8 cellular contexts compared by ENCODE assay signal in the genomic region with DNA sequence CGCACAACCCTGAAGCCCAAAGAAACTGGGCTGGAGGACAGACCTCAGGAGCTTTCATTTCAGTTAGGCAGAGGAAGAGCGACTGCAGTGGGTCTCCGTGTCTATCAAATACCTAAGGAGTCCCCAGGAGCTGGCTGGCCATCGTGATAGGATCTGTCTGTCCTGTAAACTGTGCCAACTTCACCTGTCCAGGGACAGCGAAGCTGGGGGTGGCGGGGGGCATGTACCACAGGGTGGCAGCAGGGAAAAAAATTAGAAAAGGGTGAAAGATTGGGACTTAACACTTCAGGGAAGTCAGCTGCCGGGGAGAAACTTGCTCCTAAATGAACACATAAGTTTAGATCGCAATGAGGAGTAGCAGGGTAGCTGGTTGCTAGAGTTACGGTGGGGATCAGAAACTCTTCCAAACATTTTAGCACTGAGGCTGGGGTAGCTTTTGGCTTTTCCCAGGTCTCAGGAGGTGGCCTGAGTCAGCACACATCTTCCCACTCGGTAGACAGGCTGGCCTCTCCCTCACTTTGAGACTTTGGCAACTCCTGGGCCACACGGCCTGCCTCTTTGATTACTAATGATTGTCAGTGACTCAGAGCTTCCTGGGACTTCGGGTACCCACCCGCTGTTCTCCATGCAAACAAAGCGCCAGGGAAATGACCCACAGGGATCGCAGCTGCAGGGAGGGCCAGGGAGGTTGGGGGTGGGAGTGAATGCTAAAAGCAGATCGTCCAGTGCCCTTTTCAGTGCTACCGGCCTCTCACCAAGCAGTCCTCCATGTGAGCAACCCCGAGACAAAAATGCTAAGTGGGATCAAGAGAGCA. TPM values are rescaled to one million over a fixed set of nuclear protein-coding genes. Genes with fewer than 3 reads are reported as not detected.
DNase-seq lines count a peak whose midpoint lies in the region; ATAC-seq and TF ChIP-seq lines count a peak whose summit lies in the region.

No MANE protein-coding gene starts in this region.

- H3K36me3 ChIP-seq in fibroblast of lung (ENCODE audit: control insufficient read depth, insufficient read depth, low read length): peaks cover 3% of the 10 kb centered on the region
- no peaks in the 10 kb centered on the region for H3K36me3 ChIP-seq in transverse colon

- peak overlapping the region; percentile 93 for H3K27ac ChIP-seq in fibroblast of lung (ENCODE audit: insufficient read depth, low read length)
- peak overlapping the region; percentile 98 to 99 (median 98) for H3K27ac ChIP-seq in transverse colon

- no peaks in the 10 kb centered on the region for H3K79me2 ChIP-seq in fibroblast of lung (ENCODE audit: control insufficient read depth, insufficient read depth, low read length)

- H3K4me1 Mint-ChIP-seq in naive thymus-derived CD8-positive, alpha-beta T cell: peaks cover 28 to 56% (median 54%) of the 10 kb centered on the region in 4 donors

- H3K36me3 Mint-ChIP-seq in naive thymus-derived CD8-positive, alpha-beta T cell: peaks cover 0 to 46% (median 6%) of the 10 kb centered on the region in 3 donors

- no peak for TF ChIP-seq EP300 in transverse colon (IDR thresholded peaks at IDR 0.05; ENCODE audit: low read depth)

- peak overlapping the region; percentile 88 for H3K9ac ChIP-seq in fibroblast of lung (ENCODE audit: insufficient read depth, low read length)

- no peaks in the 10 kb centered on the region for H4K20me1 ChIP-seq in fibroblast of lung (ENCODE audit: control insufficient read depth, extremely low read depth, insufficient read depth, low read length)

- H3K27me3 ChIP-seq in fibroblast of lung (ENCODE audit: control insufficient read depth, insufficient read depth, low read length) (no peaks in the 10 kb centered on the region), transverse colon (no peaks in the 10 kb centered on the region)

- TF ChIP-seq CTCF in fibroblast of lung (conservative IDR thresholded peaks at IDR 0.05 in 1 of 2, IDR thresholded peaks at IDR 0.05 in 1 of 2; ENCODE audit: low read depth in 1 of 2, low read length in 2 of 2) (no peak), transverse colon (IDR thresholded peaks at IDR 0.05) (no peak)

- H3K27ac Mint-ChIP-seq in naive thymus-derived CD8-positive, alpha-beta T cell: peak overlapping the region; percentile 93 to 100 (median 99)

- peak; percentile 1 for DNase-seq in DMS53 treated with DMSO at 0.1 percent for 48 hours (lab: John Stamatoyannopoulos, UW; ENCODE audit: unreplicated experiment)
- DNase-seq in M059J (ENCODE audit: low read depth): peak; percentile 97
- DNase-seq in activated CD4-positive, alpha-beta T cell treated with anti-CD3 and anti-CD28 coated beads, Interleukin-2, amount 50 U/mL, for 48 hours: peak; percentile 59 to 71
- peak; percentile 92 to 98 for DNase-seq in fibroblast of lung (ENCODE audit: low read depth in 2 of 2)
- no peak for DNase-seq in naive thymus-derived CD8-positive, alpha-beta T cell
- peak; percentile 78 for DNase-seq in transverse colon
- DNase-seq in NCI-H1694 (lab: John Stamatoyannopoulos, UW): no peak

- no peak for ATAC-seq in naive thymus-derived CD8-positive, alpha-beta T cell
- no peak for ATAC-seq in GM18873 (IDR thresholded peaks at IDR 0.05; ENCODE audit: low FRiP score, unreplicated experiment)

- peak overlapping the region; percentile 92 to 99 (median 98) for H3K4me3 Mint-ChIP-seq in naive thymus-derived CD8-positive, alpha-beta T cell

- H3K9me3 Mint-ChIP-seq in naive thymus-derived CD8-positive, alpha-beta T cell: no peaks in the 10 kb centered on the region

- H2AFZ ChIP-seq in fibroblast of lung (ENCODE audit: low read length): no peak overlapping the region

- no peaks in the 10 kb centered on the region for H3K27me3 Mint-ChIP-seq in naive thymus-derived CD8-positive, alpha-beta T cell

- H3K4me2 ChIP-seq in fibroblast of lung (ENCODE audit: extremely low read depth, insufficient read depth, low read length): peak overlapping the region; percentile 73

- H3K4me1 ChIP-seq in fibroblast of lung (ENCODE audit: control insufficient read depth, extremely low read depth, insufficient read depth, low read length) (peaks cover 36% of the 10 kb centered on the region), transverse colon (peaks cover 22 to 62% (median 39%) of the 10 kb centered on the region in 4 donors)

- POLR2A ChIA-PET in naive thymus-derived CD8-positive, alpha-beta T cell (lab: Charles Lee): interaction anchor here (0.6 to 7.4 kb wide), 15 partner anchors 9 to 867 kb away, joined by 3 to 118 read pairs (median 7); a partner anchor contains a TSS

- H3K9me3 ChIP-seq in fibroblast of lung (ENCODE audit: control insufficient read depth, insufficient read depth, low read depth, low read length) (no peaks in the 10 kb centered on the region), transverse colon (no peaks in the 10 kb centered on the region)

- 46 to 48% methylated on average over 6 to 12 of the region's 18 CpGs for WGBS in transverse colon (ENCODE audit: low coverage in 1 of 2), 2 donors

- in situ Hi-C loops in transverse colon (cut with MboI; ENCODE audit: low pct_ligation_motif_present in 1 of 4, low pct_unique_long_range_greater_than_20kb in 1 of 4, low sequenced_read_pairs in 3 of 4): no loop called here

- intact Hi-C loops in transverse colon (cut with DNase I; ENCODE audit: low total_unique reads): no loop called here

- peak; percentile 17 for TF ChIP-seq POLR2A in transverse colon (IDR thresholded peaks at IDR 0.05)

- H3K4me3 ChIP-seq in fibroblast of lung (replicated peaks in 1 of 4; ENCODE audit: control extremely low read depth in 1 of 4, insufficient read depth in 1 of 4, low read depth in 3 of 4, low read length in 4 of 4) (peak overlapping the region; percentile 34 to 67 (median 51)), transverse colon (peak overlapping the region; percentile 54 to 70 (median 62))

RNA-seq across cellular contexts. Expression of a gene that starts 2.9 kb away (rescaled TPM):
- 10.0 and 12.1 TPM in 2 replicates for total RNA-seq in M059J (2014; rRNA removed; shearing (Covaris generic))
- total RNA-seq in fibroblast of lung: 2.5 and 4.6 TPM in 2 replicates
- 3.8 and 5.8 TPM in 2 replicates for polyA plus RNA-seq in fibroblast of lung
- polyA plus RNA-seq in fibroblast of lung (2012): 4.8 and 9.4 TPM in 2 replicates
- polyA minus RNA-seq in fibroblast of lung (ENCODE audit: low replicate concordance): 1.1 and 8.5 TPM in 2 replicates
- 10 to 100 TPM; 15.8 to 18.0 TPM for total RNA-seq in naive thymus-derived CD8-positive, alpha-beta T cell
- polyA plus RNA-seq in naive thymus-derived CD8-positive, alpha-beta T cell: 10 to 100 TPM; 42.3 to 53.5 (median 50.0) TPM
- total RNA-seq in transverse colon: 10 to 100 TPM in 3 of 4 donors, 1 to 10 TPM in 1; 2.0 to 48.6 (median 21.4) TPM

RNA-seq across cellular contexts. Expression of a gene that starts 25.9 kb away (rescaled TPM):
- 15.1 and 31.3 TPM in 2 replicates for total RNA-seq in M059J (2014; rRNA removed; shearing (Covaris generic))
- total RNA-seq in fibroblast of lung: 4.9 and 5.8 TPM in 2 replicates
- 10.2 and 17.3 TPM in 2 replicates for polyA plus RNA-seq in fibroblast of lung
- 8.3 and 18.7 TPM in 2 replicates for polyA plus RNA-seq in fibroblast of lung (2012)
- 10.9 and 68.9 TPM in 2 replicates for polyA minus RNA-seq in fibroblast of lung (ENCODE audit: low replicate concordance)
- total RNA-seq in naive thymus-derived CD8-positive, alpha-beta T cell: 10 to 100 TPM; 17.8 to 19.9 TPM
- 10 to 100 TPM; 16.8 to 25.9 (median 22.5) TPM for polyA plus RNA-seq in naive thymus-derived CD8-positive, alpha-beta T cell
- 1 to 10 TPM in 3 of 4 donors, not detected in 1; 2.2 to 5.5 (median 4.5) TPM for total RNA-seq in transverse colon

RNA-seq across cellular contexts. Expression of a gene that starts 35.5 kb away (rescaled TPM):
- 15.1 and 17.4 TPM in 2 replicates for total RNA-seq in M059J (2014; rRNA removed; shearing (Covaris generic))
- total RNA-seq in fibroblast of lung: 20.3 and 30.2 TPM in 2 replicates
- polyA plus RNA-seq in fibroblast of lung: 4.2 and 5.3 TPM in 2 replicates
- polyA plus RNA-seq in fibroblast of lung (2012): 9.4 and 10.3 TPM in 2 replicates
- polyA minus RNA-seq in fibroblast of lung (ENCODE audit: low replicate concordance): 15.7 and 19.7 TPM in 2 replicates
- total RNA-seq in naive thymus-derived CD8-positive, alpha-beta T cell: 1 to 10 TPM; 5.6 to 6.2 TPM
- under 1 TPM; 0.14 to 0.44 (median 0.39) TPM for polyA plus RNA-seq in naive thymus-derived CD8-positive, alpha-beta T cell
- total RNA-seq in transverse colon: 10 to 100 TPM in 2 of 4 donors, 1 to 10 TPM in 2; 3.2 to 65.5 (median 9.8) TPM

RNA-seq across cellular contexts. Expression of a gene that starts 49.1 kb away (rescaled TPM):
- total RNA-seq in M059J (2014; rRNA removed; shearing (Covaris generic)): not detected in 2 replicates
- total RNA-seq in fibroblast of lung (not detected in 2 replicates), transverse colon (not detected)
- not detected in 2 replicates for polyA plus RNA-seq in fibroblast of lung
- polyA plus RNA-seq in fibroblast of lung (2012): not detected in 2 replicates
- not detected in 2 replicates for polyA minus RNA-seq in fibroblast of lung (ENCODE audit: low replicate concordance)
- not detected for total RNA-seq in naive thymus-derived CD8-positive, alpha-beta T cell
- not detected for polyA plus RNA-seq in naive thymus-derived CD8-positive, alpha-beta T cell

Comparison
In these comparisons a context has a peak if more than half of its experiments do, and no peak if none do; other contexts are left out.
1. DNase-seq: peak in DMS53 treated with DMSO at 0.1 percent for 48 hours (single experiment), M059J (single experiment), activated CD4-positive, alpha-beta T cell treated with anti-CD3 and anti-CD28 coated beads, Interleukin-2, amount 50 U/mL, for 48 hours (2 of 2), fibroblast of lung (2 of 2) and transverse colon (single experiment); none in naive thymus-derived CD8-positive, alpha-beta T cell (0 of 10) and NCI-H1694 (single experiment).